In the genomic region with DNA sequence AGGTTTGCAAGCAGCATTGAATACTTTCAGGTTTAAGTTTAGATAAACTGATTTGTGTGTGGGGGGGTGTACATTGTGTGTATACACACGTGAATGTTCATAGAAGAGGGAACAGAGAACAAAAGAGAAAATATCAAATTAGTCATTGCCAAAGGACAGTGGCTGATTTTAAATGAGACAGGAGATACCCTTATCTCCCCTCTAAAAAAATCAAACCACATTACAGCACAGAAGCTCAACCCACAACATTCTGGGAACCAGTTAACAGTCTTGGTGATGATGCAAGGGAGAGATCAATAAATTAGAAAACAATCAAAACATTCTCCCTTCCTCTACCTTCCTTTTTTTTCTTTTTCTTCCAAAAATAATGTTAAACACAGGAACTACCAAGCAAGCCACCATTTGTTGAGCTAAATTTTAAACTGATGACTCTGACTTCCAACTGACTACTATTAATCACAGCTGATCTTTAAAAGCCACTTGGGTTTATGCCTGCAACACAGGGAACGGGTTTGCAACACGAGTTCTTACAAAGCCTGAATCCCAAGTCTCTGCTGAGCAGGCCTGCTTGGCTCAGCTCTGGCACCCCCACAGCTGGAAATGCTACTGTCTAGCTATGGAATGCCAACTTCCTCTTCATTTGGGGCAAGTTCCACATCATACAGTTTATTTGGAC, we compare ENCODE assay signal across 10 cellular contexts.
A peak's percentile ranks its signal among the peaks of the same experiment; 100 is the strongest.
DNase-seq lines count a peak whose midpoint lies in the region; ATAC-seq, FAIRE-seq and TF ChIP-seq lines count a peak whose summit lies in the region.
"Had no signal": no experiment of that assay in that cellular context is flagged by ENCODE, and none has a peak within 500 bp of the region (broad histone marks: within the 10 kb centered on the region; RNA-seq: fewer than 3 reads in every experiment).

No MANE protein-coding gene starts in this region.

- no peak overlapping the region for H2AFZ ChIP-seq in fibroblast of lung (ENCODE audit: low read length)

- TF ChIP-seq CTCF in fibroblast of lung (conservative IDR thresholded peaks at IDR 0.05 in 1 of 2, IDR thresholded peaks at IDR 0.05 in 1 of 2; ENCODE audit: low read depth in 1 of 2, low read length in 2 of 2) (no peak), sigmoid colon (IDR thresholded peaks at IDR 0.05) (no peak), lower lobe of right lung (IDR thresholded peaks at IDR 0.05) (no peak)

- no peaks in the 10 kb centered on the region for H3K27me3 ChIP-seq in fibroblast of lung (ENCODE audit: control insufficient read depth, insufficient read depth, low read length)
- no peaks in the 10 kb centered on the region for H3K27me3 ChIP-seq in sigmoid colon
- H3K27me3 ChIP-seq in lower lobe of right lung (ENCODE audit: low read depth): no peaks in the 10 kb centered on the region

- H3K36me3 ChIP-seq in fibroblast of lung (ENCODE audit: control insufficient read depth, insufficient read depth, low read length) (no peaks in the 10 kb centered on the region), sigmoid colon (peaks cover 0 to 14% (median 6%) of the 10 kb centered on the region in 4 donors), lower lobe of right lung (peaks cover 11% of the 10 kb centered on the region)

- H3K4me3 ChIP-seq in fibroblast of lung (replicated peaks in 1 of 4; ENCODE audit: control extremely low read depth in 1 of 4, insufficient read depth in 1 of 4, low read depth in 3 of 4, low read length in 4 of 4) (no peak overlapping the region), sigmoid colon (no peak overlapping the region), lower lobe of right lung (no peak overlapping the region)

- no peak for TF ChIP-seq POLR2A in sigmoid colon (IDR thresholded peaks at IDR 0.05)

- DNase-seq in fibroblast of lung (ENCODE audit: low read depth in 2 of 2) (peak; percentile 84 to 94), sigmoid colon (peak; percentile 71), SIG-M5 (lab: John Stamatoyannopoulos, UW) (no peak), lower lobe of right lung (no peak), urothelium cell line (ENCODE audit: low spot score) (no peak)
- DNase-seq: NK-92 treated with Interleukin-12 subunit alpha and Interleukin-12 subunit beta, amount 100 ng/mL, for 24 hours had no signal

- intact Hi-C loops in sigmoid colon (cut with DNase I) (no loop called here), lower lobe of right lung (cut with DNase I) (no loop called here)

- no peaks in the 10 kb centered on the region for H4K20me1 ChIP-seq in fibroblast of lung (ENCODE audit: control insufficient read depth, extremely low read depth, insufficient read depth, low read length)

- no peak for FAIRE-seq in urothelium cell line (lab: Jason Lieb, UNC)
- FAIRE-seq: GM12892 had no signal

- H3K4me1 ChIP-seq in fibroblast of lung (ENCODE audit: control insufficient read depth, extremely low read depth, insufficient read depth, low read length) (peaks cover 17% of the 10 kb centered on the region), sigmoid colon (peaks cover 0 to 3% (median 0%) of the 10 kb centered on the region in 4 donors), lower lobe of right lung (no peaks in the 10 kb centered on the region)

- no peak overlapping the region for H3K9ac ChIP-seq in fibroblast of lung (ENCODE audit: insufficient read depth, low read length)

- ATAC-seq in GM18511 (IDR thresholded peaks at IDR 0.05; ENCODE audit: unreplicated experiment) (peak; percentile 34), HG02938 (IDR thresholded peaks at IDR 0.05; ENCODE audit: unreplicated experiment) (peak; percentile 49), HG03520 (IDR thresholded peaks at IDR 0.05; ENCODE audit: unreplicated experiment) (no peak), lower lobe of right lung (no peak)

- H3K4me2 ChIP-seq in fibroblast of lung (ENCODE audit: extremely low read depth, insufficient read depth, low read length): peak overlapping the region; percentile 56

- peaks cover 4% of the 10 kb centered on the region for H3K79me2 ChIP-seq in fibroblast of lung (ENCODE audit: control insufficient read depth, insufficient read depth, low read length)

- no peaks in the 10 kb centered on the region for H3K9me3 ChIP-seq in fibroblast of lung (ENCODE audit: control insufficient read depth, insufficient read depth, low read depth, low read length)
- no peaks in the 10 kb centered on the region for H3K9me3 ChIP-seq in sigmoid colon
- no peaks in the 10 kb centered on the region for H3K9me3 ChIP-seq in lower lobe of right lung

- WGBS in sigmoid colon, 2 donors: 68 to 82% methylated on average over 3 of the region's 3 CpGs

- no peak for TF ChIP-seq EP300 in sigmoid colon (IDR thresholded peaks at IDR 0.05)

- H3K27ac ChIP-seq in fibroblast of lung (ENCODE audit: insufficient read depth, low read length) (peak overlapping the region; percentile 7), sigmoid colon (no peak overlapping the region), lower lobe of right lung (no peak overlapping the region)

Comparison
In these comparisons a context has a peak if more than half of its experiments do, and no peak if none do; other contexts are left out.
1. ATAC-seq: peak in GM18511 (single experiment) and HG02938 (single experiment); none in HG03520 (single experiment) and lower lobe of right lung (0 of 2).
2. DNase-seq: peak in fibroblast of lung (2 of 2) and sigmoid colon (single experiment); none in SIG-M5 (single experiment), lower lobe of right lung (single experiment) and urothelium cell line (single experiment).